8 cellular contexts compared by ENCODE assay signal in the genomic region with DNA sequence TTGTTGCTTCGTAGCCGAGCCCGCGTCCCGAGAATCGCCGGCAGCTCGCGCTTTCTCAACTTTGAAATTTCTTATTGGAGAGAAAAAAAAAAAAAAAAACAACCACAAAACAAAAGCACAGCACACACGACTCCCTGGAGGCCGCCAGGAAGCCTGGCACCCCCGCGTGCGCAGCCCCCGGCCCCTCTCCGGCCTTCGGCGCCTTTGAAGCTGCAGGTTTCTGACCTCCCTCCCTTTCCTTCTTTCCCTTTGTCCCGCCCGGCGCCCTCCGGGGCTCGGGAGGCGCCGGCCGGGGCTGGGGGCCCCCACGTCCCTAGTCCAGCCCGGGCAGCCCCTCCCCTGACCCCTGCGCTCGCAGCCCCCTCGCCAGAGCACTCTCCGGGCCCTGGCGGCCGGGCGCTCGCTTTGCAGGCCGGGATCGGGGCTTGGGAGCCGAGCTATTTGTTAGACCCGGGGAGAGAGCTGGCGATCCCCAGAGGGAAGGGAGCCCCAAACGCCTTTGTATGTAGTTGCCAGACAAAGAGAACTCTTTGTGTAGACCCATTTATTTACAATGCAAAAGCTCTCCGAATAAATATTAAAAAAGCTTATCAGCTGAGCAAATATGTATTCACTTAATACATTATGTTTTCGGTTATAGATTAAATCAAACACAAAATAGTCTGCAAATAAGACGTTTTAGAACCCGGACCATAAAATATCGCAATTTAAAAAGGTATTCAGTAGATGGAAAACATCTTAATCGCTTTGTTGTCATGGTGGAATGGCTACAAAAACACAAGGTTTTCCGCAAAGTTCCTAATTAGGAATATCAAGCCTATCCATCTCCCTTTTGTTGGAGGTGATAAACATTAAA. TPM values are rescaled to one million over a fixed set of nuclear protein-coding genes. Genes with fewer than 3 reads are reported as not detected.
DNase-seq lines count a peak whose midpoint lies in the region; ATAC-seq and TF ChIP-seq lines count a peak whose summit lies in the region.

No MANE protein-coding gene starts in this region.

- H3K9me3 ChIP-seq in ascending aorta = no peaks in the 10 kb centered on the region
- no peaks in the 10 kb centered on the region for H3K9me3 ChIP-seq in iPS-20b (ENCODE audit: insufficient read depth, low read depth, low read length)

- peak in 2 of 3 experiments; percentile 6 to 15 for TF ChIP-seq CTCF in ascending aorta (IDR thresholded peaks at IDR 0.05)

- intact Hi-C loops in ascending aorta (cut with DNase I) = no loop called here

- H3K4me1 ChIP-seq in ascending aorta = peaks cover 16 to 28% of the 10 kb centered on the region in 2 donors
- peaks cover 18% of the 10 kb centered on the region for H3K4me1 ChIP-seq in iPS-20b (ENCODE audit: insufficient read depth, low read length)

- ATAC-seq in GM19455 (IDR thresholded peaks at IDR 0.05; ENCODE audit: unreplicated experiment) = no peak

- peak overlapping the region; percentile 81 to 91 for H3K4me3 ChIP-seq in ascending aorta
- H3K4me3 ChIP-seq in iPS-20b (ENCODE audit: low read length) = peak overlapping the region; percentile 67

- no peaks in the 10 kb centered on the region for H3K27me3 ChIP-seq in ascending aorta
- H3K27me3 ChIP-seq in iPS-20b (ENCODE audit: insufficient read depth, low read length) = peaks cover 73% of the 10 kb centered on the region

- no peaks in the 10 kb centered on the region for H3K36me3 ChIP-seq in ascending aorta
- no peaks in the 10 kb centered on the region for H3K36me3 ChIP-seq in iPS-20b (ENCODE audit: insufficient read depth, low read depth, low read length)

- peak overlapping the region; percentile 91 to 94 for H3K27ac ChIP-seq in ascending aorta
- no peak overlapping the region for H3K27ac ChIP-seq in iPS-20b (ENCODE audit: low read length)

- DNase-seq in SIG-M5 treated with dmso at 0.1 percent for 504 hours (lab: John Stamatoyannopoulos, UW; ENCODE audit: unreplicated experiment) (peak; percentile 43), SIG-M5 (lab: John Stamatoyannopoulos, UW) (no peak), NCI-H146 treated with DMSO at 0.1 percent for 48 hours (lab: John Stamatoyannopoulos, UW; ENCODE audit: unreplicated experiment) (peak; percentile 64), ascending aorta (ENCODE audit: low spot score in 2 of 2) (no peak)
- peak; percentile 51 for DNase-seq in stimulated activated CD8-positive, alpha-beta memory T cell treated with anti-CD3 and anti-CD28 coated beads, Interleukin-4, amount 100 ng/mL, for 48 hours
- no peak for DNase-seq in activated effector memory CD4-positive, alpha-beta T cell treated with anti-CD3 and anti-CD28 coated beads, Interleukin-2, amount 50 U/mL, for 16 hours

- H3K9ac ChIP-seq in iPS-20b (ENCODE audit: low read depth, low read length) = peak overlapping the region; percentile 85

RNA-seq across cellular contexts. Expression of a gene that starts 2.3 kb away (rescaled TPM):
- total RNA-seq in ascending aorta = 29.1 TPM

Comparison
In these comparisons a context has a peak if more than half of its experiments do, and no peak if none do; other contexts are left out.
1. DNase-seq: peak in SIG-M5 treated with dmso at 0.1 percent for 504 hours (single experiment), NCI-H146 treated with DMSO at 0.1 percent for 48 hours (single experiment) and stimulated activated CD8-positive, alpha-beta memory T cell treated with anti-CD3 and anti-CD28 coated beads, Interleukin-4, amount 100 ng/mL, for 48 hours (single experiment); none in SIG-M5 (single experiment), ascending aorta (0 of 2) and activated effector memory CD4-positive, alpha-beta T cell treated with anti-CD3 and anti-CD28 coated beads, Interleukin-2, amount 50 U/mL, for 16 hours (single experiment).